In the genomic region with DNA sequence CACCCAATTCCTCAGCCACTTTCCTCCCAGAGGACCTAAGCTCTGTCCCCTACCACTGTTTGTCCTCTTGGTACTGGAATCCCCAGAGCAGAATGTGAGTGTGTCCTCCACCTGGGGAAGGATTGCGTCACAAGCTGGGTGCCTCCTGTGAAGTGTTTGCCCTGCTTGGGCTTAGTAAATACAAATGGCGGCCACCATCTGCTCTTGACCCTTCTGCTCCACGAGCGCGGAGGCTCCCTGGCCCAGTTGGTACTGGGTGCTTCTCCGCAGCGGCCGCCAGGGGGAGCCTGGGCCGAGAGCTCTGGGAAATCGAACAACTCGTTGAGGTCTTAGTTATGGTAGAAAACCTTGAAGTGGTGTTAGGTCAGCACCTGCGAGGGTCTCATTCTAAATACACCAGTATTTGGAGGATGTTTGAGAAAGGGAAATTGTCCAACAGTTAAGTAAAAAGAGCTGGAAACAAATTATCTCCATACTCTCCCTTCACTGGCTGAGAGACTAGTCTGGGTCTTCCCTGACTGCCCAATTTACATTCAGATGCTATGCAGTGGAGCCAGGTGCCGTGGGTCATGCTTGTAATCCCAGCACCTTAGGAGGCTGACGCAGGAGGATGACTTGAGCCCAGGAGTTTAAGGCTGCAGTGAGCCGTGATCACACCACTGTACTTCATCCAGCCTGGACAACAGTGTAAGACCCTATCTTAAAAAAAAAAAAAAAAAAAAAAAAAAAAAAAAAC, we compare ENCODE assay signal across 8 cellular contexts.
DNase-seq lines count a peak whose midpoint lies in the region; ATAC-seq and TF ChIP-seq lines count a peak whose summit lies in the region.

No MANE protein-coding gene starts in this region.

- H3K27me3 ChIP-seq in CD4-positive, alpha-beta memory T cell (ENCODE audit: insufficient read depth, low read length): no peaks in the 10 kb centered on the region
- no peaks in the 10 kb centered on the region for H3K27me3 ChIP-seq in heart left ventricle

- peak; percentile 50 to 72 (median 62) for TF ChIP-seq CTCF in heart left ventricle (IDR thresholded peaks at IDR 0.05)

- ATAC-seq in GM21825 (IDR thresholded peaks at IDR 0.05; ENCODE audit: unreplicated experiment): peak; percentile 52
- ATAC-seq in heart left ventricle: peak in 3 of 4 donors; percentile 33 to 76 (median 59)
- no peak for ATAC-seq in HG02870 (IDR thresholded peaks at IDR 0.05; ENCODE audit: unreplicated experiment)

- H3K9me3 Mint-ChIP-seq in CD4-positive, alpha-beta memory T cell: peaks cover 0 to 6% (median 3%) of the 10 kb centered on the region in 8 donors
- H3K9me3 Mint-ChIP-seq in activated T-helper 1 cell treated with anti-CD3 and anti-CD28 coated beads, Interleukin-12 subunit alpha, Interleukin-12 subunit beta, Interleukin-2, Interleukin-4 antibody, amounts not matched to agents 30 ng/mL and 10 ng/mL and 1 ng/mL, durations not matched to agents 14 hours and 24 hours and 36 hours: peaks cover 3% of the 10 kb centered on the region

- H3K27ac Mint-ChIP-seq in CD4-positive, alpha-beta memory T cell: no peak overlapping the region
- H3K27ac Mint-ChIP-seq in activated T-helper 1 cell treated with anti-CD3 and anti-CD28 coated beads, Interleukin-12 subunit alpha, Interleukin-12 subunit beta, Interleukin-2, Interleukin-4 antibody, amounts not matched to agents 30 ng/mL and 10 ng/mL and 1 ng/mL, durations not matched to agents 14 hours and 24 hours and 36 hours: no peak overlapping the region

- H3K36me3 Mint-ChIP-seq in CD4-positive, alpha-beta memory T cell: no peaks in the 10 kb centered on the region
- H3K36me3 Mint-ChIP-seq in activated T-helper 1 cell treated with anti-CD3 and anti-CD28 coated beads, Interleukin-12 subunit alpha, Interleukin-12 subunit beta, Interleukin-2, Interleukin-4 antibody, amounts not matched to agents 30 ng/mL and 10 ng/mL and 1 ng/mL, durations not matched to agents 14 hours and 24 hours and 36 hours (ENCODE audit: low read depth): no peaks in the 10 kb centered on the region

- peaks cover 15 to 22% of the 10 kb centered on the region in 2 donors for H3K27me3 Mint-ChIP-seq in CD4-positive, alpha-beta memory T cell
- peaks cover 6% of the 10 kb centered on the region for H3K27me3 Mint-ChIP-seq in activated T-helper 1 cell treated with anti-CD3 and anti-CD28 coated beads, Interleukin-12 subunit alpha, Interleukin-12 subunit beta, Interleukin-2, Interleukin-4 antibody, amounts not matched to agents 30 ng/mL and 10 ng/mL and 1 ng/mL, durations not matched to agents 14 hours and 24 hours and 36 hours (ENCODE audit: insufficient read depth)

- no peak overlapping the region for H3K4me3 Mint-ChIP-seq in CD4-positive, alpha-beta memory T cell
- H3K4me3 Mint-ChIP-seq in activated T-helper 1 cell treated with anti-CD3 and anti-CD28 coated beads, Interleukin-12 subunit alpha, Interleukin-12 subunit beta, Interleukin-2, Interleukin-4 antibody, amounts not matched to agents 30 ng/mL and 10 ng/mL and 1 ng/mL, durations not matched to agents 14 hours and 24 hours and 36 hours: no peak overlapping the region

- no peak overlapping the region for H3K27ac ChIP-seq in CD4-positive, alpha-beta memory T cell (ENCODE audit: low read depth, low read length)
- H3K27ac ChIP-seq in heart left ventricle: no peak overlapping the region

- H3K4me1 Mint-ChIP-seq in CD4-positive, alpha-beta memory T cell: peaks cover 14 to 26% (median 19%) of the 10 kb centered on the region in 4 donors
- H3K4me1 Mint-ChIP-seq in activated T-helper 1 cell treated with anti-CD3 and anti-CD28 coated beads, Interleukin-12 subunit alpha, Interleukin-12 subunit beta, Interleukin-2, Interleukin-4 antibody, amounts not matched to agents 30 ng/mL and 10 ng/mL and 1 ng/mL, durations not matched to agents 14 hours and 24 hours and 36 hours (ENCODE audit: low read depth): no peaks in the 10 kb centered on the region

- H3K4me1 ChIP-seq in CD4-positive, alpha-beta memory T cell (ENCODE audit: insufficient read depth, low read length): peaks cover 19% of the 10 kb centered on the region
- peaks cover 0 to 33% (median 15%) of the 10 kb centered on the region in 12 donors for H3K4me1 ChIP-seq in heart left ventricle

- whole genome bisulfite sequencing in heart left ventricle, 4 donors: 61 to 78% (median 66%) methylated on average over 15 of the region's 15 CpGs

- intact Hi-C loops in CD4-positive, alpha-beta memory T cell (cut with micrococcal nuclease): loop anchor here (1.0 kb wide), 2 partner anchors 268 to 289 kb away; no protein-coding TSS in a partner anchor
- intact Hi-C loops in activated T-helper 1 cell treated with anti-CD3 and anti-CD28 coated beads, Interleukin-12 subunit alpha, Interleukin-12 subunit beta, Interleukin-2, Interleukin-4 antibody, amounts not matched to agents 30 ng/mL and 10 ng/mL and 1 ng/mL, durations not matched to agents 14 hours and 24 hours and 36 hours (cut with micrococcal nuclease): loop anchor here (1.0 to 5.0 kb wide), 4 partner anchors 268 to 583 kb away; no protein-coding TSS in a partner anchor
- intact Hi-C loops in heart left ventricle (cut with DNase I): loop anchor here in 8 of 10 donors (2.0 to 10.0 kb wide), 7 partner anchors 52 to 293 kb away; partner anchors contain the start of gene TEAD1 (in 2 of the 8)

- TF ChIP-seq POLR2A in heart left ventricle (IDR thresholded peaks at IDR 0.05): no peak

- no peaks in the 10 kb centered on the region for H3K36me3 ChIP-seq in CD4-positive, alpha-beta memory T cell (ENCODE audit: insufficient read depth, low read length)
- H3K36me3 ChIP-seq in heart left ventricle: no peaks in the 10 kb centered on the region

- POLR2A ChIA-PET in CD4-positive, alpha-beta memory T cell (lab: Charles Lee; ENCODE audit: partially characterized antibody): interaction anchor here (0.8 to 1.0 kb wide), 2 partner anchors 233 to 269 kb away, joined by 3 to 4 read pairs; no protein-coding TSS in a partner anchor

- CTCF ChIA-PET in CD4-positive, alpha-beta memory T cell (lab: Charles Lee; ENCODE audit: partially characterized antibody): interaction anchor here (0.6 to 2.1 kb wide), 13 partner anchors 9 to 736 kb away, joined by 3 to 22 read pairs (median 4); no protein-coding TSS in a partner anchor

- H3K4me3 ChIP-seq in CD4-positive, alpha-beta memory T cell (ENCODE audit: low read length in 2 of 2): no peak overlapping the region
- no peak overlapping the region for H3K4me3 ChIP-seq in heart left ventricle

- peak in 3 of 5 donors; percentile 0 to 23 (median 8) for DNase-seq in CD4-positive, alpha-beta memory T cell
- DNase-seq in NCI-H748 treated with DMSO at 0.1 percent for 48 hours (lab: John Stamatoyannopoulos, UW): peak; percentile 55
- peak; percentile 22 for DNase-seq in activated T-helper 1 cell treated with anti-CD3 and anti-CD28 coated beads, Interleukin-12 subunit alpha, Interleukin-12 subunit beta, Interleukin-2, Interleukin-4 antibody, amounts not matched to agents 30 ng/mL and 10 ng/mL and 1 ng/mL, durations not matched to agents 14 hours and 24 hours and 36 hours (ENCODE audit: low spot score)
- DNase-seq in heart left ventricle: peak; percentile 22 to 76 (median 46)
- DNase-seq in stimulated activated CD4-positive, alpha-beta T cell treated with anti-CD3 and anti-CD28 coated beads, Interleukin-12 subunit alpha, Interleukin-12 subunit beta, amount 100 ng/mL, for 24 hours (ENCODE audit: low read depth in 2 of 2): peak; percentile 16 to 29
- DNase-seq in NCI-H1417 treated with DMSO at 0.1 percent for 48 hours (lab: John Stamatoyannopoulos, UW): no peak

- no peaks in the 10 kb centered on the region for H3K9me3 ChIP-seq in CD4-positive, alpha-beta memory T cell (ENCODE audit: control insufficient read depth in 1 of 2, low read length in 2 of 2)
- H3K9me3 ChIP-seq in heart left ventricle: peaks cover 0 to 6% (median 0%) of the 10 kb centered on the region in 12 donors
